ENCODE assay signal across 19 cellular contexts in genomic region chr11:17229481-17230152, GRCh38. TPM values are rescaled to one million over a fixed set of nuclear protein-coding genes. Genes with fewer than 3 reads are reported as not detected.
A peak's percentile ranks its signal among the peaks of the same experiment; 100 is the strongest.
DNase-seq lines count a peak whose midpoint lies in the region; ATAC-seq and TF ChIP-seq lines count a peak whose summit lies in the region.
"Had no signal": no experiment of that assay in that cellular context is flagged by ENCODE, and none has a peak within 500 bp of the region (broad histone marks: within the 10 kb centered on the region; RNA-seq: fewer than 3 reads in every experiment).

No MANE protein-coding gene starts in this region.

- dilution Hi-C loops in IMR-90 (cut with HindIII; ENCODE audit: low sequenced_read_pairs, unreplicated experiment): no loop called here

- H3K4me1 ChIP-seq in IMR-90 (ENCODE audit: control insufficient read depth, insufficient read depth, low read length): no peaks in the 10 kb centered on the region
- H3K4me1 ChIP-seq in adipocyte (ENCODE audit: control insufficient read depth, insufficient read depth, low read length): peaks cover 19% of the 10 kb centered on the region
- H3K4me1 ChIP-seq in CD8-positive, alpha-beta memory T cell (ENCODE audit: insufficient read depth, low read length): peaks cover 16% of the 10 kb centered on the region
- H3K4me1 ChIP-seq: ascending aorta had no signal

- H2AK5ac ChIP-seq in IMR-90 (ENCODE audit: low read depth, low read length): no peak overlapping the region

- peak overlapping the region; percentile 4 for H3K4me3 Mint-ChIP-seq in T-helper 1 cell treated with Interleukin-12 subunit alpha and Interleukin-12 subunit beta and Interleukin-4 antibody, amounts not matched to agents 30 μg/mL and 1 μg/mL, for 36 hours
- no peak overlapping the region for H3K4me3 Mint-ChIP-seq in mesothelial cell of epicardium
- H3K4me3 Mint-ChIP-seq in CD8-positive, alpha-beta memory T cell: peak overlapping the region in 2 of 7 donors; percentile 73 to 79

- no peak overlapping the region for H2AFZ ChIP-seq in IMR-90 (replicated peaks; ENCODE audit: low read length, poor library complexity)

- H2BK5ac ChIP-seq in IMR-90 (ENCODE audit: low read depth, low read length, poor library complexity, severe bottlenecking): no peak overlapping the region

- H3K4me3 ChIP-seq in IMR-90 (ENCODE audit: insufficient read depth, low read depth, low read length) (no peak overlapping the region), adipocyte (ENCODE audit: low read length) (no peak overlapping the region)
- no peak overlapping the region for H3K4me3 ChIP-seq in CD8-positive, alpha-beta memory T cell (ENCODE audit: low read length)

- H4K91ac ChIP-seq in IMR-90 (ENCODE audit: insufficient read depth, low read depth, low read length): no peak overlapping the region

- no peak overlapping the region for H3K4ac ChIP-seq in IMR-90 (ENCODE audit: low read depth, low read length)

- no peak overlapping the region for H3K56ac ChIP-seq in IMR-90 (ENCODE audit: extremely low read depth, insufficient read depth, low read length)

- intact Hi-C loops in IMR-90 (cut with micrococcal nuclease): loop anchor here (1.0 kb wide), 5 partner anchors 48 to 299 kb away; no protein-coding TSS in a partner anchor

- peak; percentile 21; the same call in 1 of the 2 replicates for ATAC-seq in IMR-90 (ENCODE audit: low read depth)

- POLR2A ChIA-PET in IMR-90 (lab: Charles Lee; ENCODE audit: unreplicated experiment): no interaction called here
- POLR2A ChIA-PET in CD8-positive, alpha-beta memory T cell (lab: Charles Lee): interaction anchor here (0.6 to 1.0 kb wide), 2 partner anchors 124 to 714 kb away, joined by 3 to 5 read pairs; no protein-coding TSS in a partner anchor

- H3K27me3 ChIP-seq in IMR-90 (ENCODE audit: control insufficient read depth, insufficient read depth, low read length): no peaks in the 10 kb centered on the region
- no peaks in the 10 kb centered on the region for H3K27me3 ChIP-seq in adipocyte (replicated peaks; ENCODE audit: control insufficient read depth, insufficient read depth, low read length)
- H3K27me3 ChIP-seq in CD8-positive, alpha-beta memory T cell (ENCODE audit: insufficient read depth, low read length, poor library complexity, severe bottlenecking): no peaks in the 10 kb centered on the region
- H3K27me3 ChIP-seq: ascending aorta, dorsolateral prefrontal cortex, neutrophil had no signal

- no peaks in the 10 kb centered on the region for H3K9me1 ChIP-seq in IMR-90 (ENCODE audit: insufficient read depth, low read length)

- no peaks in the 10 kb centered on the region for H3K79me1 ChIP-seq in IMR-90 (ENCODE audit: low read depth in 1 of 2, low read length in 2 of 2)

- in situ Hi-C loops in IMR-90 (cut with MboI; ENCODE audit: low sequenced_read_pairs): loop anchor here (10.0 kb wide), 1 partner anchor 275 kb away; no protein-coding TSS in a partner anchor

- WGBS in IMR-90 (ENCODE audit: extremely low coverage in 2 of 2, insufficient read length in 1 of 2), 2 experiments: 67% methylated on average over 3 of the region's 7 CpGs; no CpG with 5 or more reads in 1 of the 2 experiments

- H4K5ac ChIP-seq in IMR-90 (ENCODE audit: low read depth, low read length): no peak overlapping the region

- no peaks in the 10 kb centered on the region for H4K20me1 ChIP-seq in IMR-90 (ENCODE audit: insufficient read depth, low read length)

- no peak overlapping the region for H2AK9ac ChIP-seq in IMR-90 (replicated peaks; ENCODE audit: low read depth, low read length, poor library complexity)

- no peak for DNase-seq in T-helper 1 cell
- no peak for DNase-seq in IMR-90
- no peak for DNase-seq in adipocyte (ENCODE audit: low read depth)
- no peak for DNase-seq in mesothelial cell of epicardium (ENCODE audit: low spot score in 2 of 2, unreplicated experiment in 2 of 2)
- no peak for DNase-seq in substantia nigra (lab: John Stamatoyannopoulos, UW)
- no peak for DNase-seq in CD8-positive, alpha-beta memory T cell
- DNase-seq in GM10266 (ENCODE audit: extremely low spot score): no peak
- DNase-seq: 8988T, GF-D8, GOT3, KG1, left cardiac atrium, NCI-H187 treated with DMSO at 0.1 percent for 48 hours had no signal

- TF ChIP-seq CTCF in IMR-90 (conservative IDR thresholded peaks at IDR 0.05; ENCODE audit: low read depth, low read length) (no peak), mesothelial cell of epicardium (IDR thresholded peaks at IDR 0.05; ENCODE audit: unreplicated experiment) (no peak), GM10266 (IDR thresholded peaks at IDR 0.05; ENCODE audit: control insufficient read depth, insufficient read depth, low read depth, missing control alignments) (no peak)

- TF ChIP-seq POLR2A in IMR-90 (IDR thresholded peaks at IDR 0.05; ENCODE audit: low read depth, low read length): no peak

- no peak overlapping the region for H2BK15ac ChIP-seq in IMR-90 (ENCODE audit: low read depth, low read length)

- BruUV-seq in IMR-90 (replicated peaks; lab: Mats Ljungman, UMichigan): no TSS peak

- no peak overlapping the region for H3K18ac ChIP-seq in IMR-90 (ENCODE audit: low read depth, low read length)

- H2BK120ac ChIP-seq in IMR-90 (ENCODE audit: low read depth, low read length): no peak overlapping the region

- no peak overlapping the region for H4K8ac ChIP-seq in IMR-90 (ENCODE audit: low read depth in 2 of 2, low read length in 2 of 2)

- H3K4me2 ChIP-seq in IMR-90 (ENCODE audit: low read depth, low read length): no peak overlapping the region

- no peak overlapping the region for H3K14ac ChIP-seq in IMR-90 (replicated peaks; ENCODE audit: low read depth, low read length)

- H3K27ac ChIP-seq in IMR-90 (ENCODE audit: insufficient read depth, low read length) (no peak overlapping the region), substantia nigra (ENCODE audit: low read depth, low read length, poor library complexity, severe bottlenecking) (no peak overlapping the region)
- no peak overlapping the region for H3K27ac ChIP-seq in CD8-positive, alpha-beta memory T cell (ENCODE audit: low read depth, low read length)
- H3K27ac ChIP-seq: ascending aorta, dorsolateral prefrontal cortex, neutrophil had no signal

- no peaks in the 10 kb centered on the region for H3K36me3 ChIP-seq in IMR-90 (ENCODE audit: control insufficient read depth, insufficient read depth, low read length)
- no peaks in the 10 kb centered on the region for H3K36me3 ChIP-seq in adipocyte (ENCODE audit: control insufficient read depth, insufficient read depth, low read length, severe bottlenecking)
- H3K36me3 ChIP-seq in CD8-positive, alpha-beta memory T cell (ENCODE audit: insufficient read depth, low read length): no peaks in the 10 kb centered on the region
- H3K36me3 ChIP-seq: ascending aorta, neutrophil had no signal

- CTCF ChIA-PET in IMR-90 (lab: Yijun Ruan, JAX): interaction anchor here (0.8 to 2.0 kb wide), 8 partner anchors 11 to 298 kb away, joined by 3 to 9 read pairs (median 4); no protein-coding TSS in a partner anchor
- CTCF ChIA-PET in CD8-positive, alpha-beta memory T cell (lab: Charles Lee): interaction anchor here (0.6 to 2.4 kb wide), 32 partner anchors 8 to 369 kb away, joined by 3 to 35 read pairs (median 4); partner anchors contain the start of genes NUCB2 and PIK3C2A

- H3K23ac ChIP-seq in IMR-90 (ENCODE audit: low read depth, low read length): no peak overlapping the region

- no peak overlapping the region for H3K27ac Mint-ChIP-seq in T-helper 1 cell treated with Interleukin-12 subunit alpha and Interleukin-12 subunit beta and Interleukin-4 antibody, amounts not matched to agents 30 μg/mL and 1 μg/mL, for 36 hours
- peak overlapping the region; percentile 15 for H3K27ac Mint-ChIP-seq in mesothelial cell of epicardium
- peak overlapping the region in 2 of 8 donors; percentile 43 to 69 for H3K27ac Mint-ChIP-seq in CD8-positive, alpha-beta memory T cell
- H3K27ac Mint-ChIP-seq: activated CD4-positive, alpha-beta memory T cell treated with anti-CD3 and anti-CD28 coated beads, Interleukin-2, amount 10 ng/mL, durations not matched to agents 7 days and 5 days had no signal

- TF ChIP-seq RAD21 in IMR-90 (IDR thresholded peaks at IDR 0.05; ENCODE audit: low read length): no peak

- H3K9ac ChIP-seq in IMR-90 (ENCODE audit: low read depth, low read length) (no peak overlapping the region), adipocyte (ENCODE audit: low read length) (peak overlapping the region; percentile 65)

- no peak overlapping the region for H2BK20ac ChIP-seq in IMR-90 (ENCODE audit: low read depth, low read length)

- H3K9me3 ChIP-seq in IMR-90 (ENCODE audit: control insufficient read depth, insufficient read depth, low read length) (no peaks in the 10 kb centered on the region), adipocyte (ENCODE audit: control insufficient read depth, low read length) (no peaks in the 10 kb centered on the region)
- no peaks in the 10 kb centered on the region for H3K9me3 ChIP-seq in CD8-positive, alpha-beta memory T cell (ENCODE audit: low read length)
- H3K9me3 ChIP-seq: ascending aorta, neutrophil had no signal

- no peaks in the 10 kb centered on the region for H3K9me3 Mint-ChIP-seq in T-helper 1 cell treated with Interleukin-12 subunit alpha and Interleukin-12 subunit beta and Interleukin-4 antibody, amounts not matched to agents 30 μg/mL and 1 μg/mL, for 36 hours
- H3K9me3 Mint-ChIP-seq in mesothelial cell of epicardium: no peaks in the 10 kb centered on the region
- H3K9me3 Mint-ChIP-seq in CD8-positive, alpha-beta memory T cell: no peaks in the 10 kb centered on the region
- H3K9me3 Mint-ChIP-seq: activated CD4-positive, alpha-beta memory T cell treated with anti-CD3 and anti-CD28 coated beads, Interleukin-2, amount 10 ng/mL, durations not matched to agents 7 days and 5 days; CD8-positive, alpha-beta T cell had no signal

- peaks cover 14% of the 10 kb centered on the region for H3K4me1 Mint-ChIP-seq in T-helper 1 cell treated with Interleukin-12 subunit alpha and Interleukin-12 subunit beta and Interleukin-4 antibody, amounts not matched to agents 30 μg/mL and 1 μg/mL, for 36 hours (ENCODE audit: low read depth)
- H3K4me1 Mint-ChIP-seq in mesothelial cell of epicardium: peaks cover 3% of the 10 kb centered on the region
- peaks cover 11 to 18% (median 16%) of the 10 kb centered on the region in 3 donors for H3K4me1 Mint-ChIP-seq in CD8-positive, alpha-beta memory T cell

- H3K27me3 Mint-ChIP-seq in T-helper 1 cell treated with Interleukin-12 subunit alpha and Interleukin-12 subunit beta and Interleukin-4 antibody, amounts not matched to agents 30 μg/mL and 1 μg/mL, for 36 hours (ENCODE audit: low read depth): peaks cover 34% of the 10 kb centered on the region
- H3K27me3 Mint-ChIP-seq in mesothelial cell of epicardium (ENCODE audit: low read depth): no peaks in the 10 kb centered on the region
- peaks cover 0 to 3% of the 10 kb centered on the region in 2 donors for H3K27me3 Mint-ChIP-seq in CD8-positive, alpha-beta memory T cell

- H3K36me3 Mint-ChIP-seq in T-helper 1 cell treated with Interleukin-12 subunit alpha and Interleukin-12 subunit beta and Interleukin-4 antibody, amounts not matched to agents 30 μg/mL and 1 μg/mL, for 36 hours (ENCODE audit: low read depth): no peaks in the 10 kb centered on the region
- H3K36me3 Mint-ChIP-seq in mesothelial cell of epicardium: peaks cover 11% of the 10 kb centered on the region
- peaks cover 0 to 3% (median 0%) of the 10 kb centered on the region in 3 donors for H3K36me3 Mint-ChIP-seq in CD8-positive, alpha-beta memory T cell
- H3K36me3 Mint-ChIP-seq: CD8-positive, alpha-beta T cell had no signal

RNA-seq across cellular contexts. Expression of gene PIK3C2A, which starts 21.8 kb away (rescaled TPM):
- total RNA-seq in IMR-90 (2012; rRNA removed): 36.6 and 56.4 TPM in 2 replicates
- 11.5 and 14.6 TPM in 2 replicates for polyA plus RNA-seq in IMR-90 (2012; rRNA removed)
- 1.7 and 2.4 TPM in 2 replicates for polyA plus RNA-seq in IMR-90 (2012; cell fraction: cytosol; rRNA removed)
- 2.3 and 20.0 TPM in 2 replicates for polyA plus RNA-seq in IMR-90 (2012; cell fraction: nucleus; rRNA removed; ENCODE audit: low replicate concordance)
- 71.3 to 77.1 TPM (median 74.0 TPM) in 3 replicates for total RNA-seq in mesothelial cell of epicardium
- total RNA-seq in CD8-positive, alpha-beta memory T cell: 10 to 100 TPM; 30.4 to 33.0 TPM
- 8.1 TPM for polyA plus RNA-seq in CD8-positive, alpha-beta memory T cell

RNA-seq across cellular contexts. Expression of gene NUCB2, which starts 46.9 kb away (rescaled TPM):
- total RNA-seq in IMR-90 (2012; rRNA removed) (52.7 and 83.0 TPM in 2 replicates), mesothelial cell of epicardium (49.2 to 55.1 TPM (median 50.6 TPM) in 3 replicates)
- polyA plus RNA-seq in IMR-90 (2012; rRNA removed): 54.9 and 55.4 TPM in 2 replicates
- 12.9 and 14.7 TPM in 2 replicates for polyA plus RNA-seq in IMR-90 (2012; cell fraction: cytosol; rRNA removed)
- 2.4 and 14.4 TPM in 2 replicates for polyA plus RNA-seq in IMR-90 (2012; cell fraction: nucleus; rRNA removed; ENCODE audit: low replicate concordance)
- total RNA-seq in CD8-positive, alpha-beta memory T cell: 10 to 100 TPM; 30.3 to 33.3 TPM
- 218 TPM for polyA plus RNA-seq in CD8-positive, alpha-beta memory T cell
